Comparison of ENCODE assay signal across 9 cellular contexts in the genomic region with DNA sequence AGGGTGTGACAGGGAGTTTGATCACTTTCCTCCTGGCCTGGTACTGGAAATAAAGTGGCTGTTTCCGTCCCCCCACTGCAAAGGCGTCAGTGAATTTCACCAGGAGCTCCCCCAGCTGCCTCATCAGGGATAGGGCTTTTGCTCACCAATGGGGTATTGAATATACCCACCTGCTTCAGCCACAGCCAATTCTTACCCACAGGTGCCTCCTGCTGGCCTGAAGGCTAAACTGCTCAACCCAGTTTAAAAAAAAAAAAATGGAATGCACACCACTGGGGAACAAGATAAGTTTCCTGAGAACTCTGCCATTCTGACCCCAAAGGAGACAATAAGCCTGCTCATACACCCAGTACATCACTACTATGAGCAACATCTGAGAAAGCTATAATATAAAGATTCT.
DNase-seq lines count a peak whose midpoint lies in the region; ATAC-seq and TF ChIP-seq lines count a peak whose summit lies in the region.
"Had no signal": no experiment of that assay in that cellular context is flagged by ENCODE, and none has a peak within 500 bp of the region (broad histone marks: within the 10 kb centered on the region; RNA-seq: fewer than 3 reads in every experiment).

No MANE protein-coding gene starts in this region.

- H3K27me3 ChIP-seq in foreskin keratinocyte = no peaks in the 10 kb centered on the region

- H3K27ac ChIP-seq in foreskin keratinocyte = no peak overlapping the region

- peak; percentile 40 for TF ChIP-seq CTCF in GM10248 (IDR thresholded peaks at IDR 0.05; ENCODE audit: control extremely low read depth, extremely low read depth, low read depth, missing control alignments)
- peak; percentile 7 for TF ChIP-seq CTCF in foreskin keratinocyte (conservative IDR thresholded peaks at IDR 0.05)

- POLR2A ChIA-PET in GM10248 (lab: Yijun Ruan, JAX) = no interaction called here

- CTCF ChIA-PET in GM10248 (lab: Yijun Ruan, JAX) = interaction anchor here (0.7 to 7.0 kb wide), 11 partner anchors 10 to 290 kb away, joined by 3 to 42 read pairs (median 4); a partner anchor contains a TSS

- peak; percentile 27 for ATAC-seq in GM21381 (IDR thresholded peaks at IDR 0.05; ENCODE audit: unreplicated experiment)
- peak; percentile 23 for ATAC-seq in HG03565 (IDR thresholded peaks at IDR 0.05; ENCODE audit: unreplicated experiment)
- no peak for ATAC-seq in foreskin keratinocyte

- DNase-seq in GM10248 (ENCODE audit: extremely low spot score) (peak; percentile 31), foreskin keratinocyte (no peak), SIG-M5 treated with dmso at 0.1 percent for 504 hours (lab: John Stamatoyannopoulos, UW; ENCODE audit: unreplicated experiment) (no peak), HCEC 1CT (no peak)
- DNase-seq in activated T-cell treated with anti-CD3 and anti-CD28 coated beads, Interleukin-2, amount 50 U/mL, for 1 hour = no peak
- DNase-seq in stimulated activated CD4-positive, alpha-beta T cell treated with anti-CD3 and anti-CD28 coated beads, Interleukin-12 subunit alpha, Interleukin-12 subunit beta, amount 100 ng/mL, for 4 hours = no peak
- DNase-seq: activated CD4-positive, alpha-beta T cell treated with anti-CD3 and anti-CD28 coated beads for 48 hours had no signal

- no peaks in the 10 kb centered on the region for H3K4me1 ChIP-seq in foreskin keratinocyte
